In the genomic region with DNA sequence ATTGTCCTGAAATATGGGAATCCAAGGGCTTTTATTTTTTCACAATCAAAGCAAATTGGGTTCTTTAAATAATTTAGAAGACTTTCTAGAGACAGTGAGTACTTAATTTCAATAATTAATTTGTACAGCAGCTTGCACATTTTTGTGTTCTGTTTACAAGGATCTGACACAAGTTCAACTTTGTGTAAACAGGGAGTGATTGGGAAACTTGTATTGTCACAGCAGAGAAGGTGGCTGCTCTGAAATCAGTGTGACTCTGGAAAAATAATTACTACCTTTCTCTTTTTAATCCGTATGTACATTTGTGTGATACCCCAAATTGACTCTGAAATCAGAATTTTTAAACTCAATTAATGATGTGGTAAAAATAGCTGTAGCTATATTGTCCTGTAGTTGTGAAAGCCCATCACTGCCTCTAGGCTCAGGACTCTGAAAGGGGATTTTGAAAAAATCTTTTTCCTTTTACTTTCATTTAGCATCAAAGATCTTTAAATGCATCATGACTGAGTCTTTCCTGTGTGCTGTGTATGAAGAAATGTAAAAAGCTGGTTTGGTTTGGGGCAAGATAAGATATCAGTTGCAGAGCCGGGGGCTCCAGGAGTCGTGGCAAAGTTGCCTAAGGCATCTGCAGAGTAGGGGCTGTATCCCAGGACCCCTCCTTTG, we compare ENCODE assay signal across 14 cellular contexts. TPM values are rescaled to one million over a fixed set of nuclear protein-coding genes. Genes with fewer than 3 reads are reported as not detected.
DNase-seq lines count a peak whose midpoint lies in the region; ATAC-seq and TF ChIP-seq lines count a peak whose summit lies in the region.
"Had no signal": no experiment of that assay in that cellular context is flagged by ENCODE, and none has a peak within 500 bp of the region (broad histone marks: within the 10 kb centered on the region; RNA-seq: fewer than 3 reads in every experiment).

No MANE protein-coding gene starts in this region.

- H3K9me3 ChIP-seq in Peyer's patch: no peaks in the 10 kb centered on the region
- H3K9me3 ChIP-seq: tibial nerve had no signal

- H3K4me1 ChIP-seq in Peyer's patch: no peaks in the 10 kb centered on the region
- H3K4me1 ChIP-seq: tibial nerve had no signal

- H3K36me3 ChIP-seq in Peyer's patch: no peaks in the 10 kb centered on the region
- H3K36me3 ChIP-seq: tibial nerve had no signal

- ATAC-seq in GM18502 (IDR thresholded peaks at IDR 0.05; ENCODE audit: poor library complexity, unreplicated experiment) (peak; percentile 89), GM19467 (IDR thresholded peaks at IDR 0.05; ENCODE audit: unreplicated experiment) (peak; percentile 80), HG02981 (IDR thresholded peaks at IDR 0.05; ENCODE audit: unreplicated experiment) (peak; percentile 78), SK-N-SH treated with all-trans-retinoic acid at 6 μM for 48 hours (peak; percentile 33; the same call in 2 of the 3 replicates)

- no peak for DNase-seq in NCI-H146 (lab: John Stamatoyannopoulos, UW)
- no peak for DNase-seq in NCI-H1436 treated with DMSO at 0.1 percent for 48 hours (lab: John Stamatoyannopoulos, UW)
- DNase-seq in Peyer's patch: no peak
- no peak for DNase-seq in cerebellum (ENCODE audit: low spot score)
- DNase-seq: activated naive CD4-positive, alpha-beta T cell; effector CD4-positive, alpha-beta T cell; Kasumi-1; natural killer cell; stimulated activated CD4-positive, alpha-beta T cell treated with anti-CD3 and anti-CD28 coated beads, Interleukin-2, amount 100 ng/mL, for 24 hours had no signal

- H3K4me3 ChIP-seq in Peyer's patch: no peak overlapping the region
- H3K4me3 ChIP-seq: tibial nerve had no signal

- TF ChIP-seq CTCF in Peyer's patch (IDR thresholded peaks at IDR 0.05): no peak

- no peak overlapping the region for H3K27ac ChIP-seq in Peyer's patch
- H3K27ac ChIP-seq: tibial nerve had no signal

- TF ChIP-seq POLR2A in Peyer's patch (IDR thresholded peaks at IDR 0.05): no peak

- no peaks in the 10 kb centered on the region for H3K27me3 ChIP-seq in Peyer's patch

TF ChIP-seq in SK-N-SH treated with all-trans-retinoic acid at 6 μM for 48 hours, 23 proteins besides CTCF, POLR2A, EP300 and RAD21:
- TF ChIP-seq ISL1 (CRISPR knock-in tag; IDR thresholded peaks at IDR 0.05) (no peak), ZC3H10 (CRISPR knock-in tag; IDR thresholded peaks at IDR 0.05) (no peak), RARB (CRISPR knock-in tag; IDR thresholded peaks at IDR 0.05) (no peak)

RNA-seq across cellular contexts. Expression of a gene that starts 45.1 kb away (rescaled TPM):
- total RNA-seq in Peyer's patch (10 to 100 TPM; 14.9 to 48.0 (median 42.6) TPM), cerebellum (51.4 TPM)

Comparison
In these comparisons a context has a peak if more than half of its experiments do, and no peak if none do; other contexts are left out.
1. ATAC-seq: peak in every context shown above with its lines; median percentile 89 in GM18502; 80 in GM19467; 78 in HG02981; 33 in SK-N-SH treated with all-trans-retinoic acid at 6 μM for 48 hours.